1 cellular context compared by ENCODE assay signal in the genomic region with DNA sequence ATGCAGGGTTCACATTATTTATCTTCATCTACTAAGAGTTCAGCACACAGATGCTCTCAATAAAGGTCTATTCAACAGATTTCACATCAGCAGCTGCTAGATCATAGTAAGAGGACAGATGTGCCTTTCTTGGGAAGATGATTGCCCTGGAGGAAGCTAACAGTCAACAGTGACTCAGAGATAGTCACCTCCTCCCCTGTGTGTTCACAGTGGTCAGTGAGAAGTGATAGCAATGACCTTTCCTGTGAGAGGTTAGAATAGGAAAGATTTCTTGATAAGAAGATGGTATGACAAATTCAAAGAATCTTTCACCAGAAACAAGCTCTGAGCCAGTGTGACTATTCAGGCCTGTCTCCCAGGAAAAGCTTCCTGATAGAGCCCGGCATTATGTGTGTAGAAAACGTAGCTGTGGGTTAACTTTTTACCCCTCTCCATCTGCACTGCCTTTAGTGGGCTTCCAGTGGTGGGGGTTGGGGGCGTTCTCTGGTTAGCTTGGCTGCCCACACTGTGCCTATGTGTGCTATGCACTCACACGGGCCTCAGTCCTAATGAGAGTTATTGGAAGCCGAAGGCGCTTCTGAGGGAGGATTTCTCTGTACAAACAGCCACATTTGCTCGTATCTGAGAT.
A peak's percentile ranks its signal among the peaks of the same experiment; 100 is the strongest.
TF ChIP-seq lines count a peak whose summit lies in the region.

No MANE protein-coding gene starts in this region.

TF ChIP-seq in HepG2, 621 proteins besides CTCF, POLR2A, EP300 and RAD21 (continued from another document):
- TF ChIP-seq ZNF747 (CRISPR knock-in tag; IDR thresholded peaks at IDR 0.05; ENCODE audit: borderline replicate concordance) (no peak), ZBTB3 (CRISPR knock-in tag; IDR thresholded peaks at IDR 0.05; ENCODE audit: borderline replicate concordance, low read depth) (no peak), ZNF737 (CRISPR knock-in tag; IDR thresholded peaks at IDR 0.05; ENCODE audit: borderline replicate concordance) (no peak), NCOA2 (CRISPR knock-in tag; IDR thresholded peaks at IDR 0.05) (peak; percentile 82), GMEB1 (CRISPR knock-in tag; IDR thresholded peaks at IDR 0.05; ENCODE audit: borderline replicate concordance) (no peak), ZBTB44 (CRISPR knock-in tag; IDR thresholded peaks at IDR 0.05) (no peak), YY1 (IDR thresholded peaks at IDR 0.05; ENCODE audit: insufficient read depth, insufficient replicate concordance, low read depth, low read length) (no peak), ZNF589 (CRISPR knock-in tag; conservative IDR thresholded peaks at IDR 0.05) (no peak), GMEB2 (CRISPR knock-in tag; IDR thresholded peaks at IDR 0.05; ENCODE audit: low read depth) (no peak), SAP130 (CRISPR knock-in tag; IDR thresholded peaks at IDR 0.05; ENCODE audit: low read depth) (peak; percentile 41; the same call in 1 of the 2 replicates), CHCHD3 (CRISPR knock-in tag; IDR thresholded peaks at IDR 0.05) (no peak), ZNF232 (CRISPR knock-in tag; IDR thresholded peaks at IDR 0.05; ENCODE audit: borderline replicate concordance) (no peak), MYC (CRISPR knock-in tag; IDR thresholded peaks at IDR 0.05; ENCODE audit: borderline replicate concordance) (no peak), REPIN1 (CRISPR knock-in tag; IDR thresholded peaks at IDR 0.05; ENCODE audit: borderline replicate concordance, low read depth) (no peak), ETV5 (CRISPR knock-in tag; IDR thresholded peaks at IDR 0.05; ENCODE audit: borderline replicate concordance) (peak; percentile 76; the same call in 1 of the 2 replicates), PHF21A (CRISPR knock-in tag; IDR thresholded peaks at IDR 0.05) (no peak)
- TF ChIP-seq, protein P1, sequence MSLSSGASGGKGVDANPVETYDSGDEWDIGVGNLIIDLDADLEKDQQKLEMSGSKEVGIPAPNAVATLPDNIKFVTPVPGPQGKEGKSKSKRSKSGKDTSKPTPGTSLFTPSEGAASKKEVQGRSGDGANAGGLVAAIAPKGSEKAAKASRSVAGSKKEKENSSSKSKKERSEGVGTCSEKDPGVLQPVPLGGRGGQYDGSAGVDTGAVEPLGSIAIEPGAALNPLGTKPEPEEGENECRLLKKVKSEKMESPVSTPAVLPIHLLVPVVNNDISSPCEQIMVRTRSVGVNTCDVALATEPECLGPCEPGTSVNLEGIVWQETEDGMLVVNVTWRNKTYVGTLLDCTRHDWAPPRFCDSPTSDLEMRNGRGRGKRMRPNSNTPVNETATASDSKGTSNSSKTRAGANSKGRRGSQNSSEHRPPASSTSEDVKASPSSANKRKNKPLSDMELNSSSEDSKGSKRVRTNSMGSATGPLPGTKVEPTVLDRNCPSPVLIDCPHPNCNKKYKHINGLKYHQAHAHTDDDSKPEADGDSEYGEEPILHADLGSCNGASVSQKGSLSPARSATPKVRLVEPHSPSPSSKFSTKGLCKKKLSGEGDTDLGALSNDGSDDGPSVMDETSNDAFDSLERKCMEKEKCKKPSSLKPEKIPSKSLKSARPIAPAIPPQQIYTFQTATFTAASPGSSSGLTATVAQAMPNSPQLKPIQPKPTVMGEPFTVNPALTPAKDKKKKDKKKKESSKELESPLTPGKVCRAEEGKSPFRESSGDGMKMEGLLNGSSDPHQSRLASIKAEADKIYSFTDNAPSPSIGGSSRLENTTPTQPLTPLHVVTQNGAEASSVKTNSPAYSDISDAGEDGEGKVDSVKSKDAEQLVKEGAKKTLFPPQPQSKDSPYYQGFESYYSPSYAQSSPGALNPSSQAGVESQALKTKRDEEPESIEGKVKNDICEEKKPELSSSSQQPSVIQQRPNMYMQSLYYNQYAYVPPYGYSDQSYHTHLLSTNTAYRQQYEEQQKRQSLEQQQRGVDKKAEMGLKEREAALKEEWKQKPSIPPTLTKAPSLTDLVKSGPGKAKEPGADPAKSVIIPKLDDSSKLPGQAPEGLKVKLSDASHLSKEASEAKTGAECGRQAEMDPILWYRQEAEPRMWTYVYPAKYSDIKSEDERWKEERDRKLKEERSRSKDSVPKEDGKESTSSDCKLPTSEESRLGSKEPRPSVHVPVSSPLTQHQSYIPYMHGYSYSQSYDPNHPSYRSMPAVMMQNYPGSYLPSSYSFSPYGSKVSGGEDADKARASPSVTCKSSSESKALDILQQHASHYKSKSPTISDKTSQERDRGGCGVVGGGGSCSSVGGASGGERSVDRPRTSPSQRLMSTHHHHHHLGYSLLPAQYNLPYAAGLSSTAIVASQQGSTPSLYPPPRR (CRISPR knock-in tag; IDR thresholded peaks at IDR 0.05; ENCODE audit: borderline replicate concordance), result no peak
- TF ChIP-seq, protein P2, sequence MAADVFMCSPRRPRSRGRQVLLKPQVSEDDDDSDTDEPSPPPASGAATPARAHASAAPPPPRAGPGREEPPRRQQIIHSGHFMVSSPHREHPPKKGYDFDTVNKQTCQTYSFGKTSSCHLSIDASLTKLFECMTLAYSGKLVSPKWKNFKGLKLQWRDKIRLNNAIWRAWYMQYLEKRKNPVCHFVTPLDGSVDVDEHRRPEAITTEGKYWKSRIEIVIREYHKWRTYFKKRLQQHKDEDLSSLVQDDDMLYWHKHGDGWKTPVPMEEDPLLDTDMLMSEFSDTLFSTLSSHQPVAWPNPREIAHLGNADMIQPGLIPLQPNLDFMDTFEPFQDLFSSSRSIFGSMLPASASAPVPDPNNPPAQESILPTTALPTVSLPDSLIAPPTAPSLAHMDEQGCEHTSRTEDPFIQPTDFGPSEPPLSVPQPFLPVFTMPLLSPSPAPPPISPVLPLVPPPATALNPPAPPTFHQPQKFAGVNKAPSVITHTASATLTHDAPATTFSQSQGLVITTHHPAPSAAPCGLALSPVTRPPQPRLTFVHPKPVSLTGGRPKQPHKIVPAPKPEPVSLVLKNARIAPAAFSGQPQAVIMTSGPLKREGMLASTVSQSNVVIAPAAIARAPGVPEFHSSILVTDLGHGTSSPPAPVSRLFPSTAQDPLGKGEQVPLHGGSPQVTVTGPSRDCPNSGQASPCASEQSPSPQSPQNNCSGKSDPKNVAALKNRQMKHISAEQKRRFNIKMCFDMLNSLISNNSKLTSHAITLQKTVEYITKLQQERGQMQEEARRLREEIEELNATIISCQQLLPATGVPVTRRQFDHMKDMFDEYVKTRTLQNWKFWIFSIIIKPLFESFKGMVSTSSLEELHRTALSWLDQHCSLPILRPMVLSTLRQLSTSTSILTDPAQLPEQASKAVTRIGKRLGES (CRISPR knock-in tag; IDR thresholded peaks at IDR 0.05; ENCODE audit: borderline replicate concordance), result no peak
